ENCODE assay signal across 8 cellular contexts in genomic region chr5:67301285-67301904, GRCh38.
DNase-seq lines count a peak whose midpoint lies in the region; ATAC-seq and TF ChIP-seq lines count a peak whose summit lies in the region.

No MANE protein-coding gene starts in this region.

- peaks cover 45% of the 10 kb centered on the region for H3K4me1 ChIP-seq in foreskin keratinocyte

- peak; percentile 68 for ATAC-seq in foreskin keratinocyte

- H3K27ac ChIP-seq in RWPE1 = peak overlapping the region; percentile 78
- peak overlapping the region; percentile 23 for H3K27ac ChIP-seq in foreskin keratinocyte

- DNase-seq in DMS53 treated with DMSO at 0.1 percent for 48 hours (lab: John Stamatoyannopoulos, UW; ENCODE audit: unreplicated experiment) (peak; percentile 2), RWPE1 (ENCODE audit: low spot score) (peak; percentile 82), foreskin keratinocyte (peak; percentile 78 to 89), retinal pigment epithelial cell (ENCODE audit: low read depth) (peak; percentile 95), T-helper 9 cell (no peak), cerebellar cortex (ENCODE audit: low spot score) (no peak), NCI-H1417 treated with DMSO at 0.1 percent for 48 hours (lab: John Stamatoyannopoulos, UW) (no peak)
- DNase-seq in activated effector memory CD4-positive, alpha-beta T cell treated with anti-CD3 and anti-CD28 coated beads, Interleukin-2, amount 50 U/mL, for 16 hours = no peak

- CTCF ChIA-PET in RWPE1 (lab: Yijun Ruan, JAX) = interaction anchor here (0.6 kb wide), 1 partner anchor 167 kb away, joined by 3 read pairs; no protein-coding TSS in a partner anchor

- H3K4me3 ChIP-seq in retinal pigment epithelial cell (ENCODE audit: low read length) = no peak overlapping the region

- TF ChIP-seq CTCF in RWPE1 (conservative IDR thresholded peaks at IDR 0.05; ENCODE audit: low read depth) (no peak), foreskin keratinocyte (conservative IDR thresholded peaks at IDR 0.05) (no peak), retinal pigment epithelial cell (conservative IDR thresholded peaks at IDR 0.05; ENCODE audit: low read depth, low read length) (no peak)

- H3K27me3 ChIP-seq in foreskin keratinocyte = no peaks in the 10 kb centered on the region

- POLR2A ChIA-PET in RWPE1 (lab: Yijun Ruan, JAX; ENCODE audit: low non-redundant PET) = no interaction called here

Comparison
In these comparisons a context has a peak if more than half of its experiments do, and no peak if none do; other contexts are left out.
1. DNase-seq: peak in DMS53 treated with DMSO at 0.1 percent for 48 hours (single experiment), RWPE1 (single experiment), foreskin keratinocyte (2 of 2) and retinal pigment epithelial cell (single experiment); none in T-helper 9 cell (single experiment), activated effector memory CD4-positive, alpha-beta T cell treated with anti-CD3 and anti-CD28 coated beads, Interleukin-2, amount 50 U/mL, for 16 hours (single experiment), cerebellar cortex (single experiment) and NCI-H1417 treated with DMSO at 0.1 percent for 48 hours (single experiment).